ENCODE assay signal across 8 cellular contexts in genomic region chr6:56270812-56271441, GRCh38. TPM values are rescaled to one million over a fixed set of nuclear protein-coding genes. Genes with fewer than 3 reads are reported as not detected.
"Had no signal": no experiment of that assay in that cellular context is flagged by ENCODE, and none has a peak within 500 bp of the region (broad histone marks: within the 10 kb centered on the region; RNA-seq: fewer than 3 reads in every experiment).

No MANE protein-coding gene starts in this region.

- FAIRE-seq: HTR-8/SVneo had no signal

- H3K4me2 ChIP-seq: KMS-11 had no signal

- H3K27ac ChIP-seq: HL-60, KMS-11 had no signal

- DNase-seq: IMR-90, KBM-7, KG1 had no signal

- H3K9ac ChIP-seq: KMS-11 had no signal

RNA-seq across cellular contexts. Expression of gene COL21A1, which starts 23.5 kb away (rescaled TPM):
- total RNA-seq: HT-29, IMR-90 had no signal
- polyA plus RNA-seq: IgD-negative memory B cell had no signal
